23 cellular contexts compared by ENCODE assay signal in the genomic region with DNA sequence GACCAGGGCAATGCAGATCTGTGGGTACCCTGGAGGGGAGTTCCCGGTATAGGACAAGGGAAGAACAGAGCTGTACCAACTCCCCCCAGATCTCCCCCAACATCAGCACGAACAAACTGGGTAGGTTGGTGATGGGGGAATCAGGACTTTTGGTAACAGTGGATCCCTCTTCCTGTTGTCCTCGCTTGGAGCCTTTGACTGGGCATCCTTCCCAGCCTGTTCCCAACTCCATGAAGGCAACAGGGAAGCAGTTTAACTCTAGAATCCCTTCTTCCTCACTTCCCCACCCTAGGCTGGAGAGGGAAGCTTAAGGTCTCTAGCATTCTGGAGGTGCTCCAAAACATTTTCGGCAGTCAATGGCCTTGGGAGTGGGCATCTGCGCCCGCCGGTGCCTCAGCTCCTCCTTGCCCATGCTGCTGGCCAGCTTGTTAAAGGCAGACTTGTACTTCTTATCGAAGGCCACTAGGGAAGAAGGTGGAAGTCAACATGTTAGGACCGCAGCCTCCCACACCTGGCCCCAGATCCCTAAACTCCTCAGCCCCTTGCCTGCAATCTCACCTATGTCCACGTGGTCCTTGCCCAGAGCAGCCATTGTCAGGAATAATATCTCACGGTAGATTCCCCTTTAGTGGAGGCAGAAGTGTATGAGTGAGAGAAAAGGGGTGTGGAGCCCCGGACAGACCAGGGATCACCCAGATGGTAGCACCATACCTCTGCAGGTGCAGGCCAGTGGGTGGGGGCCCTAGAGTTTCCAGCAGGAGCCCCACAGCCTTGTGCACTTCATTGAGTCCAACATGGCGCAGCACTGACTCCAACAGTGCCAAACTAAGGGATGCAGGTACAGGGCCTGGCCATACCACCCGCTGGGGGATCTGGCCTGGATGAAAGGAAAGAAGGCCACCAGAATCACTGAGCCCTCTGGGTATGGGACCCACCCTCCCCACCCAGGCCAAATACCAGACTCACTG. TPM values are rescaled to one million over a fixed set of nuclear protein-coding genes. Genes with fewer than 3 reads are reported as not detected.
DNase-seq lines count a peak whose midpoint lies in the region; ATAC-seq and TF ChIP-seq lines count a peak whose summit lies in the region.
"Had no signal": no experiment of that assay in that cellular context is flagged by ENCODE, and none has a peak within 500 bp of the region (broad histone marks: within the 10 kb centered on the region; RNA-seq: fewer than 3 reads in every experiment).

No MANE protein-coding gene starts in this region.

- TF ChIP-seq CTCF in WTC11 (IDR thresholded peaks at IDR 0.05) (no peak), type B pancreatic cell (conservative IDR thresholded peaks at IDR 0.05) (peak; percentile 19)

- H3K27me3 Mint-ChIP-seq in activated naive CD4-positive, alpha-beta T cell treated with anti-CD3 and anti-CD28 coated beads, Interleukin-2, amount 50 U/mL, for 24 hours: no peaks in the 10 kb centered on the region
- H3K27me3 Mint-ChIP-seq in WTC11 (ENCODE audit: low read depth): no peaks in the 10 kb centered on the region
- H3K27me3 Mint-ChIP-seq in type B pancreatic cell: no peaks in the 10 kb centered on the region
- H3K27me3 Mint-ChIP-seq: CD4-positive, alpha-beta T cell had no signal

- no peak overlapping the region for H3K4me3 Mint-ChIP-seq in activated naive CD4-positive, alpha-beta T cell treated with anti-CD3 and anti-CD28 coated beads, Interleukin-2, amount 50 U/mL, for 24 hours
- no peak overlapping the region for H3K4me3 Mint-ChIP-seq in WTC11
- no peak overlapping the region for H3K4me3 Mint-ChIP-seq in type B pancreatic cell
- H3K4me3 Mint-ChIP-seq: CD4-positive, alpha-beta T cell had no signal

- peak overlapping the region; percentile 23 for H3K27ac Mint-ChIP-seq in activated naive CD4-positive, alpha-beta T cell treated with anti-CD3 and anti-CD28 coated beads, Interleukin-2, amount 50 U/mL, for 24 hours
- no peak overlapping the region for H3K27ac Mint-ChIP-seq in WTC11
- no peak overlapping the region for H3K27ac Mint-ChIP-seq in type B pancreatic cell
- H3K27ac Mint-ChIP-seq: CD4-positive, alpha-beta T cell had no signal

- POLR2A ChIA-PET in WTC11 (lab: Charles Lee): interaction anchor here (0.6 kb wide), 1 partner anchor 16 kb away, joined by 3 read pairs; the partner anchor contains the start of gene DENND4B

- no peaks in the 10 kb centered on the region for H3K9me3 Mint-ChIP-seq in activated naive CD4-positive, alpha-beta T cell treated with anti-CD3 and anti-CD28 coated beads, Interleukin-2, amount 50 U/mL, for 24 hours
- no peaks in the 10 kb centered on the region for H3K9me3 Mint-ChIP-seq in WTC11
- H3K9me3 Mint-ChIP-seq in type B pancreatic cell: no peaks in the 10 kb centered on the region
- H3K9me3 Mint-ChIP-seq: CD4-positive, alpha-beta T cell; neural progenitor cell had no signal

- CTCF ChIA-PET in WTC11 (lab: Charles Lee): interaction anchor here (0.6 to 2.6 kb wide), 6 partner anchors 11 to 298 kb away, joined by 3 to 18 read pairs (median 4); partner anchors contain the start of gene DENND4B

- ATAC-seq in WTC11 (peak; percentile 68), GM18907 (IDR thresholded peaks at IDR 0.05; ENCODE audit: unreplicated experiment) (no peak), HG02610 (IDR thresholded peaks at IDR 0.05; ENCODE audit: unreplicated experiment) (no peak)

- H3K36me3 Mint-ChIP-seq in activated naive CD4-positive, alpha-beta T cell treated with anti-CD3 and anti-CD28 coated beads, Interleukin-2, amount 50 U/mL, for 24 hours: no peaks in the 10 kb centered on the region
- H3K36me3 Mint-ChIP-seq in WTC11: peaks cover 25% of the 10 kb centered on the region
- no peaks in the 10 kb centered on the region for H3K36me3 Mint-ChIP-seq in type B pancreatic cell

- H3K27ac ChIP-seq in layer of hippocampus (ENCODE audit: low read depth, low read length): peak overlapping the region; percentile 90
- H3K27ac ChIP-seq: epithelial cell of prostate, neural progenitor cell, right lobe of liver, tibial artery had no signal

- H3K27me3 ChIP-seq in layer of hippocampus (ENCODE audit: control insufficient read depth, insufficient read depth, low read length): no peaks in the 10 kb centered on the region
- H3K27me3 ChIP-seq: neural progenitor cell, right lobe of liver, tibial artery had no signal

- no peak for DNase-seq in activated naive CD4-positive, alpha-beta T cell treated with anti-CD3 and anti-CD28 coated beads, Interleukin-2, amount 50 U/mL, for 16 hours
- DNase-seq in WTC11 (ENCODE audit: low spot score) (no peak), type B pancreatic cell (ENCODE audit: extremely low spot score, unreplicated experiment) (no peak), NCI-H2227 (lab: John Stamatoyannopoulos, UW; ENCODE audit: unreplicated experiment) (no peak)
- DNase-seq: activated CD4-positive, alpha-beta T cell treated with anti-CD3 and anti-CD28 coated beads for 48 hours; activated T-cell treated with anti-CD3 and anti-CD28 coated beads for 4 hours; CD4-positive, alpha-beta T cell; central memory CD4-positive, alpha-beta T cell; Kasumi-1; mesendoderm; NCI-H1436 treated with DMSO at 0.1 percent for 48 hours; NCI-H345; NK-92 treated with Interleukin-12 subunit alpha and Interleukin-12 subunit beta, amount 100 ng/mL, for 24 hours; SHP77 treated with DMSO at 0.1 percent for 48 hours; stimulated activated CD4-positive, alpha-beta T cell treated with anti-CD3 and anti-CD28 coated beads, Interleukin-1b, Interleukin-23, amount 100 ng/mL, for 48 hours had no signal

- peaks cover 12% of the 10 kb centered on the region for H3K4me1 Mint-ChIP-seq in activated naive CD4-positive, alpha-beta T cell treated with anti-CD3 and anti-CD28 coated beads, Interleukin-2, amount 50 U/mL, for 24 hours
- H3K4me1 Mint-ChIP-seq in WTC11: no peaks in the 10 kb centered on the region
- peaks cover 4% of the 10 kb centered on the region for H3K4me1 Mint-ChIP-seq in type B pancreatic cell (ENCODE audit: unreplicated experiment)
- H3K4me1 Mint-ChIP-seq: neural progenitor cell had no signal

TF ChIP-seq in WTC11, 78 proteins besides CTCF, POLR2A, EP300 and RAD21:
- TF ChIP-seq CBFB (CRISPR knock-in tag; IDR thresholded peaks at IDR 0.05; ENCODE audit: low read depth): no peak
- no peak for TF ChIP-seq JUN (CRISPR knock-in tag; IDR thresholded peaks at IDR 0.05)
- TF ChIP-seq ESRRA (CRISPR knock-in tag; IDR thresholded peaks at IDR 0.05; ENCODE audit: borderline replicate concordance): no peak

RNA-seq across cellular contexts. Expression of gene GATAD2B, which starts 7.5 kb away (rescaled TPM):
- total RNA-seq in WTC11 (2021) (42.1 to 46.9 TPM (median 44.5 TPM) in 3 replicates), type B pancreatic cell (ENCODE audit: low replicate concordance) (39.0 and 51.4 TPM in 2 replicates)

RNA-seq across cellular contexts. Expression of gene DENND4B, which starts 16.3 kb away (rescaled TPM):
- total RNA-seq in WTC11 (2021): 88.9 to 93.9 TPM (median 93.1 TPM) in 3 replicates
- 43.0 and 70.7 TPM in 2 replicates for total RNA-seq in type B pancreatic cell (ENCODE audit: low replicate concordance)

RNA-seq across cellular contexts. Expression of gene CRTC2, which starts 28.1 kb away (rescaled TPM):
- total RNA-seq in WTC11 (2021) (34.7 to 43.7 TPM (median 38.1 TPM) in 3 replicates), type B pancreatic cell (ENCODE audit: low replicate concordance) (31.1 and 36.0 TPM in 2 replicates)

RNA-seq across cellular contexts. Expression of gene SLC39A1, which starts 33.1 kb away (rescaled TPM):
- total RNA-seq in WTC11 (2021) (185 to 204 TPM (median 193 TPM) in 3 replicates), type B pancreatic cell (ENCODE audit: low replicate concordance) (75.7 and 93.4 TPM in 2 replicates)

RNA-seq across cellular contexts. Expression of gene CREB3L4, which starts 37.4 kb away (rescaled TPM):
- total RNA-seq in WTC11 (2021) (33.1 to 35.2 TPM (median 34.6 TPM) in 3 replicates), type B pancreatic cell (ENCODE audit: low replicate concordance) (17.2 and 31.8 TPM in 2 replicates)
